Comparison of ENCODE assay signal across 8 cellular contexts in genomic region chr17:76271669-76272540, GRCh38. TPM values are rescaled to one million over a fixed set of nuclear protein-coding genes. Genes with fewer than 3 reads are reported as not detected.
A peak's percentile ranks its signal among the peaks of the same experiment; 100 is the strongest.
DNase-seq lines count a peak whose midpoint lies in the region; ATAC-seq, FAIRE-seq and TF ChIP-seq lines count a peak whose summit lies in the region.

No MANE protein-coding gene starts in this region.

- H3K4me3 ChIP-seq in heart right ventricle: peak overlapping the region in 9 of 10 donors; percentile 14 to 53 (median 49)

- ATAC-seq in HG03108 (IDR thresholded peaks at IDR 0.05; ENCODE audit: unreplicated experiment) (peak; percentile 43), heart right ventricle (peak in 7 of 8 donors; percentile 3 to 13 (median 7))
- peak; percentile 59 for ATAC-seq in activated CD8-positive, alpha-beta memory T cell treated with anti-CD3 and anti-CD28 coated beads, Interleukin-2, amount 10 ng/mL, durations not matched to agents 7 days and 5 days

- TF ChIP-seq POLR2A in GM19193 (IDR thresholded peaks at IDR 0.05; ENCODE audit: extremely low read depth, insufficient read depth, insufficient read length): peak; percentile 95

- no peak for TF ChIP-seq CTCF in heart right ventricle (IDR thresholded peaks at IDR 0.05)

- no peak for FAIRE-seq in frontal cortex (lab: Jason Lieb, UNC)

- no peaks in the 10 kb centered on the region for H3K9me3 Mint-ChIP-seq in activated CD8-positive, alpha-beta memory T cell treated with anti-CD3 and anti-CD28 coated beads, Interleukin-2, amount 10 ng/mL, durations not matched to agents 7 days and 5 days (ENCODE audit: low read depth)

- H3K27me3 Mint-ChIP-seq in activated CD8-positive, alpha-beta memory T cell treated with anti-CD3 and anti-CD28 coated beads, Interleukin-2, amount 10 ng/mL, durations not matched to agents 7 days and 5 days: no peaks in the 10 kb centered on the region

- peaks cover 42% of the 10 kb centered on the region for H3K36me3 Mint-ChIP-seq in activated CD8-positive, alpha-beta memory T cell treated with anti-CD3 and anti-CD28 coated beads, Interleukin-2, amount 10 ng/mL, durations not matched to agents 7 days and 5 days

- WGBS in heart right ventricle, 2 donors: 29 to 42% methylated on average over 38 of the region's 38 CpGs

- peak; percentile 95 for DNase-seq in activated CD8-positive, alpha-beta memory T cell treated with anti-CD3 and anti-CD28 coated beads, Interleukin-2, amount 10 ng/mL, durations not matched to agents 7 days and 5 days
- DNase-seq in heart right ventricle (no peak), frontal cortex (ENCODE audit: low spot score in 2 of 2) (no peak), OCI-M1 (lab: John Stamatoyannopoulos, UW) (no peak), mucosa of gallbladder (ENCODE audit: low spot score) (no peak)
- DNase-seq in stimulated activated CD4-positive, alpha-beta T cell treated with anti-CD3 and anti-CD28 coated beads, Interleukin-1b, Interleukin-23, amount 100 ng/mL, for 4 hours (ENCODE audit: low read depth in 2 of 2): peak; percentile 80 to 81

- H3K36me3 ChIP-seq in heart right ventricle: peaks cover 0 to 38% (median 0%) of the 10 kb centered on the region in 9 donors

- H3K4me1 ChIP-seq in heart right ventricle: peaks cover 33 to 73% (median 58%) of the 10 kb centered on the region in 9 donors

- no peaks in the 10 kb centered on the region for H3K27me3 ChIP-seq in heart right ventricle

- peak overlapping the region in 8 of 10 donors; percentile 46 to 95 (median 70) for H3K27ac ChIP-seq in heart right ventricle

- peak overlapping the region; percentile 92 for H3K4me3 Mint-ChIP-seq in activated CD8-positive, alpha-beta memory T cell treated with anti-CD3 and anti-CD28 coated beads, Interleukin-2, amount 10 ng/mL, durations not matched to agents 7 days and 5 days

- H3K4me1 Mint-ChIP-seq in activated CD8-positive, alpha-beta memory T cell treated with anti-CD3 and anti-CD28 coated beads, Interleukin-2, amount 10 ng/mL, durations not matched to agents 7 days and 5 days: peaks cover 51% of the 10 kb centered on the region

- H3K9me3 ChIP-seq in heart right ventricle: no peaks in the 10 kb centered on the region

- CTCF ChIA-PET in activated CD8-positive, alpha-beta memory T cell treated with anti-CD3 and anti-CD28 coated beads, Interleukin-2, amount 10 ng/mL, durations not matched to agents 7 days and 5 days (lab: Charles Lee): interaction anchor here (0.7 to 7.0 kb wide), 16 partner anchors 8 to 258 kb away, joined by 3 to 83 read pairs (median 4); partner anchors contain the start of gene PRPSAP1

- intact Hi-C loops in heart right ventricle (cut with DNase I): loop anchor here in 1 of 10 donors (10.0 kb wide), 1 partner anchor 257 kb away; no protein-coding TSS in a partner anchor

- peak overlapping the region; percentile 99 for H3K27ac Mint-ChIP-seq in activated CD8-positive, alpha-beta memory T cell treated with anti-CD3 and anti-CD28 coated beads, Interleukin-2, amount 10 ng/mL, durations not matched to agents 7 days and 5 days

RNA-seq across cellular contexts. Expression of gene UBALD2, which starts 6.8 kb away (rescaled TPM):
- 100 to 1,000 TPM; 260 to 406 TPM for total RNA-seq in activated CD8-positive, alpha-beta memory T cell treated with anti-CD3 and anti-CD28 coated beads, Interleukin-2, amount 10 ng/mL, durations not matched to agents 7 days and 5 days
- total RNA-seq in heart right ventricle (10 to 100 TPM; 22.2 to 50.7 (median 27.6) TPM), frontal cortex (3.3 TPM), mucosa of gallbladder (109 TPM)
- polyA plus RNA-seq in heart right ventricle: 10 to 100 TPM; 13.3 to 20.6 TPM

RNA-seq across cellular contexts. Expression of gene RNF157, which starts 31.6 kb away (rescaled TPM):
- total RNA-seq in activated CD8-positive, alpha-beta memory T cell treated with anti-CD3 and anti-CD28 coated beads, Interleukin-2, amount 10 ng/mL, durations not matched to agents 7 days and 5 days: 100 to 1,000 TPM in 1 of 2 experiments, 10 to 100 TPM in 1; 73.0 to 148 TPM
- total RNA-seq in heart right ventricle (10 to 100 TPM in 2 of 10 donors, 1 to 10 TPM in 8; 1.3 to 18.8 (median 3.4) TPM), frontal cortex (18.3 TPM), mucosa of gallbladder (3.3 TPM)
- polyA plus RNA-seq in heart right ventricle: 1 to 10 TPM; 2.2 to 6.9 TPM

RNA-seq across cellular contexts. Expression of gene QRICH2, which starts 36.2 kb away (rescaled TPM):
- total RNA-seq in activated CD8-positive, alpha-beta memory T cell treated with anti-CD3 and anti-CD28 coated beads, Interleukin-2, amount 10 ng/mL, durations not matched to agents 7 days and 5 days: 1 to 10 TPM; 3.8 to 5.8 TPM
- total RNA-seq in heart right ventricle (1 to 10 TPM in 9 of 10 donors, under 1 TPM in 1; 0.98 to 2.7 (median 1.6) TPM), frontal cortex (6.9 TPM), mucosa of gallbladder (3.8 TPM)
- 1 to 10 TPM; 2.6 to 8.9 TPM for polyA plus RNA-seq in heart right ventricle

Comparison
In these comparisons a context has a peak if more than half of its experiments do, and no peak if none do; other contexts are left out.
1. ATAC-seq: peak in every context shown above with its lines; median percentile 59 in activated CD8-positive, alpha-beta memory T cell treated with anti-CD3 and anti-CD28 coated beads, Interleukin-2, amount 10 ng/mL, durations not matched to agents 7 days and 5 days; 43 in HG03108; 7 in heart right ventricle.
2. DNase-seq: peak in activated CD8-positive, alpha-beta memory T cell treated with anti-CD3 and anti-CD28 coated beads, Interleukin-2, amount 10 ng/mL, durations not matched to agents 7 days and 5 days (single experiment) and stimulated activated CD4-positive, alpha-beta T cell treated with anti-CD3 and anti-CD28 coated beads, Interleukin-1b, Interleukin-23, amount 100 ng/mL, for 4 hours (2 of 2); none in heart right ventricle (0 of 2), frontal cortex (0 of 2), OCI-M1 (single experiment) and mucosa of gallbladder (single experiment).